In genomic region chr18:23284629-23285028, GRCh38 we compare ENCODE assay signal across 14 cellular contexts.
A peak's percentile ranks its signal among the peaks of the same experiment; 100 is the strongest.
DNase-seq lines count a peak whose midpoint lies in the region; ATAC-seq and FAIRE-seq lines count a peak whose summit lies in the region.
"Had no signal": no experiment of that assay in that cellular context is flagged by ENCODE, and none has a peak within 500 bp of the region (broad histone marks: within the 10 kb centered on the region; RNA-seq: fewer than 3 reads in every experiment).

No MANE protein-coding gene starts in this region.

- no peak for FAIRE-seq in frontal cortex (lab: Jason Lieb, UNC)

- H3K9ac ChIP-seq in NT2/D1 (ENCODE audit: insufficient read length, low read depth), result peak overlapping the region; percentile 44
- H3K9ac ChIP-seq: KMS-11, parathyroid adenoma had no signal

- H3K4me1 ChIP-seq in NT2/D1 (ENCODE audit: insufficient read depth, insufficient read length), result peaks cover 18% of the 10 kb centered on the region
- H3K4me1 ChIP-seq: parathyroid adenoma had no signal

- peak overlapping the region; percentile 90 for H3K27ac Mint-ChIP-seq in activated naive CD4-positive, alpha-beta T cell treated with anti-CD3 and anti-CD28 coated beads, Interleukin-2, amount 50 U/mL, for 72 hours
- H3K27ac Mint-ChIP-seq in stimulated activated naive CD8-positive, alpha-beta T cell treated with anti-CD3 and anti-CD28 coated beads, Interleukin-15, amount 100 ng/mL, for 72 hours, result peak overlapping the region; percentile 30 to 89

- peak; percentile 47 to 69 for ATAC-seq in activated naive CD4-positive, alpha-beta T cell treated with anti-CD3 and anti-CD28 coated beads, Interleukin-2, amount 50 U/mL, for 72 hours
- peak; percentile 8 for ATAC-seq in stimulated activated naive CD8-positive, alpha-beta T cell treated with anti-CD3 and anti-CD28 coated beads, Interleukin-15, amount 100 ng/mL, for 72 hours

- H3K4me3 Mint-ChIP-seq in stimulated activated naive CD8-positive, alpha-beta T cell treated with anti-CD3 and anti-CD28 coated beads, Interleukin-15, amount 100 ng/mL, for 72 hours, result peak overlapping the region in 1 of 2 donors; percentile 9

- no peaks in the 10 kb centered on the region for H3K27me3 ChIP-seq in NT2/D1 (ENCODE audit: insufficient read depth, insufficient read length)

- H3K9me3 ChIP-seq in NT2/D1 (ENCODE audit: insufficient read depth, low read length), result no peaks in the 10 kb centered on the region

- H3K36me3 ChIP-seq in NT2/D1 (ENCODE audit: insufficient read depth, insufficient read length, low read length), result no peaks in the 10 kb centered on the region

- no peaks in the 10 kb centered on the region for H3K9me3 Mint-ChIP-seq in activated naive CD4-positive, alpha-beta T cell treated with anti-CD3 and anti-CD28 coated beads, Interleukin-2, amount 50 U/mL, for 72 hours
- no peaks in the 10 kb centered on the region for H3K9me3 Mint-ChIP-seq in stimulated activated naive CD8-positive, alpha-beta T cell treated with anti-CD3 and anti-CD28 coated beads, Interleukin-15, amount 100 ng/mL, for 72 hours

- H3K4me1 Mint-ChIP-seq in stimulated activated naive CD8-positive, alpha-beta T cell treated with anti-CD3 and anti-CD28 coated beads, Interleukin-15, amount 100 ng/mL, for 72 hours, result peaks cover 25% of the 10 kb centered on the region

- H3K27ac ChIP-seq in epithelial cell of prostate, result peak overlapping the region; percentile 3
- H3K27ac ChIP-seq: KMS-11, parathyroid adenoma had no signal

- H3K27me3 Mint-ChIP-seq in stimulated activated naive CD8-positive, alpha-beta T cell treated with anti-CD3 and anti-CD28 coated beads, Interleukin-15, amount 100 ng/mL, for 72 hours, result no peaks in the 10 kb centered on the region

- H3K36me3 Mint-ChIP-seq in activated naive CD4-positive, alpha-beta T cell treated with anti-CD3 and anti-CD28 coated beads, Interleukin-2, amount 50 U/mL, for 72 hours, result no peaks in the 10 kb centered on the region

- peak in 1 of 2 donors; percentile 61 for DNase-seq in activated naive CD4-positive, alpha-beta T cell treated with anti-CD3 and anti-CD28 coated beads, Interleukin-2, amount 50 U/mL, for 72 hours (ENCODE audit: low spot score in 2 of 2)
- no peak for DNase-seq in activated naive CD4-positive, alpha-beta T cell (lab: John Stamatoyannopoulos, UW)
- DNase-seq in NT2/D1 (ENCODE audit: low read depth, low spot score), result no peak
- no peak for DNase-seq in epithelial cell of prostate (ENCODE audit: low read depth, low spot score)
- no peak for DNase-seq in stimulated activated naive CD8-positive, alpha-beta T cell treated with anti-CD3 and anti-CD28 coated beads, Interleukin-15, amount 100 ng/mL, for 72 hours
- DNase-seq in NCI-H2171 treated with DMSO at 0.1 percent for 48 hours (lab: John Stamatoyannopoulos, UW), result no peak
- no peak for DNase-seq in frontal cortex (ENCODE audit: low spot score in 2 of 2)
- no peak for DNase-seq in NCI-H2171 (lab: John Stamatoyannopoulos, UW)
- DNase-seq: amniotic stem cell, cortex of kidney, NCI-H510A treated with DMSO at 0.1 percent for 48 hours, RPMI8226 had no signal

- no peak overlapping the region for H3K4me3 ChIP-seq in NT2/D1 (ENCODE audit: insufficient read length, low read depth)
